ENCODE assay signal across 19 cellular contexts in the genomic region with DNA sequence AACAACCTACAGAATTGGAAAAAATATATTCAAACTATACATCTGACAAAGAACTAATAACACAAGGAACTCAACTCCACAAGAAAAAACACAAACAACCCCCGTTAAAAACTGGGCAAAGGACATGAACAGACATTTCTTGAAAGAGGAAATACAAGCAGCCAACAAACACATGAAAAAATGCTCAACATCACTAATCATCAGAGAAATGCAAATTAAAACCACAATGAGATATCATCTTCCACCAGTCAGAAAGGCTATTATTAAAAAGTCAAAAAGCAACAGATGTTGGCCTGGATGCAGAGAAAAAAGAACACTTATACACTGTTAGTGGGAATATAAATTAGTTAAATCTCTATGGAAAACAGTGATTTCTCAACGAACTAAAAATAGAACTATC.
"Had no signal": no experiment of that assay in that cellular context is flagged by ENCODE, and none has a peak within 500 bp of the region (broad histone marks: within the 10 kb centered on the region; RNA-seq: fewer than 3 reads in every experiment).

No MANE protein-coding gene starts in this region.

- H3K27ac ChIP-seq: adrenal gland, gastroesophageal sphincter, heart left ventricle, left lung, tibial artery, WERI-Rb-1 had no signal

- H3K9me3 ChIP-seq: left lung, tibial artery had no signal

- DNase-seq: activated CD4-positive, alpha-beta T cell treated with anti-CD3 and anti-CD28 coated beads for 1 hour; activated CD8-positive, alpha-beta memory T cell treated with anti-CD3 and anti-CD28 coated beads for 24 hours; activated CD8-positive, alpha-beta memory T cell treated with anti-CD3 and anti-CD28 coated beads, Interleukin-2, amount 50 U/mL, for 48 hours; activated gamma-delta T cell treated with Interleukin-2 at 50 U/mL for 16 hours; activated T-cell treated with anti-CD3 and anti-CD28 coated beads, Interleukin-2, amount 50 U/mL, for 72 hours; adrenal gland; dermis blood vessel endothelial cell; effector memory CD4-positive, alpha-beta T cell; heart left ventricle; kidney; left lung; occipital lobe; retina; stimulated activated CD4-positive, alpha-beta T cell treated with anti-CD3 and anti-CD28 coated beads, Interleukin-2, amount 100 ng/mL, for 24 hours; stimulated activated naive CD8-positive, alpha-beta T cell treated with anti-CD3 and anti-CD28 coated beads, Interleukin-15, Interleukin-2, amounts not matched to agents 100 U/mL and 50 U/mL, for 24 hours; substantia nigra; tibial artery; WERI-Rb-1 had no signal

- H3K27me3 ChIP-seq: adrenal gland, gastroesophageal sphincter, heart left ventricle, left lung, tibial artery had no signal

- H3K4me1 ChIP-seq: adrenal gland, gastroesophageal sphincter, left lung, tibial artery had no signal

- H3K4me3 ChIP-seq: adrenal gland, gastroesophageal sphincter, heart left ventricle, left lung, tibial artery had no signal

- H3K36me3 ChIP-seq: adrenal gland, gastroesophageal sphincter, heart left ventricle, left lung, tibial artery, WERI-Rb-1 had no signal
